Comparison of ENCODE assay signal across 1 cellular context in genomic region chr12:1628671-1629337, GRCh38.
TF ChIP-seq lines count a peak whose summit lies in the region.

Gene WNT5B, plus strand, starts transcription at chr12:1629231. Its CDS starts 2,124 bp downstream, at chr12:1631355.

TF ChIP-seq in GM12878, 131 proteins besides CTCF, POLR2A, EP300 and RAD21:
- TF ChIP-seq ZBTB11 (CRISPR knock-in tag; IDR thresholded peaks at IDR 0.05) (no peak), POLR2AphosphoS2 (IDR thresholded peaks at IDR 0.05; ENCODE audit: low read depth, low read length) (no peak), ATF3 (IDR thresholded peaks at IDR 0.05; ENCODE audit: borderline replicate concordance, extremely low read depth, low read depth, low read length) (no peak), ESRRA (IDR thresholded peaks at IDR 0.05; ENCODE audit: low read length) (no peak), PML (IDR thresholded peaks at IDR 0.05; ENCODE audit: low read length) (no peak), GATAD2B (conservative IDR thresholded peaks at IDR 0.05; ENCODE audit: low read depth) (no peak), CHD2 (IDR thresholded peaks at IDR 0.05; ENCODE audit: borderline replicate concordance, low read depth, low read length) (no peak), ZBTB40 (IDR thresholded peaks at IDR 0.05; ENCODE audit: borderline replicate concordance) (no peak), USF1 (IDR thresholded peaks at IDR 0.05; ENCODE audit: borderline replicate concordance, extremely low read length, insufficient read depth, low read depth, low read length) (no peak), HSF1 (IDR thresholded peaks at IDR 0.05; ENCODE audit: low read depth, low read length) (no peak)
TF ChIP-seq in GM12878: peak in this region for 0.
